ENCODE assay signal across 27 cellular contexts in the genomic region with DNA sequence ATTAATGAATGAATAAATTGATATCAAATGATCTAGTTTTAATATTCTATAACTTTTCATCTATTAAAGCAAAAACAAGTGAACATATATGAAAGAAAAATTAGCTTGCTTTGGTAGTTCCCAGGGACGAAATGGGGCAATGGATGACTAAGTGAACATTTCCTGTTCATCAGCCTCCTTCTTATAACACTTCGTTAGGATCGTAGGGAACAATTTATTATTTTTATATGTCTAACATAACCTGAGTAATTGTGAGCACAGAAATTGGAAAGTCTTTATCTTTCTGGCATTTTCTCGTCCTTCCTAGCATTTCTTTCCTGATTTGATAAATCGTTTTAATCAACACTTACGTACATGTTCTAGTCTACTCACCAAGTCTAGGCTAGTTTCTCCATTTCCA. TPM values are rescaled to one million over a fixed set of nuclear protein-coding genes. Genes with fewer than 3 reads are reported as not detected.
"Had no signal": no experiment of that assay in that cellular context is flagged by ENCODE, and none has a peak within 500 bp of the region (broad histone marks: within the 10 kb centered on the region; RNA-seq: fewer than 3 reads in every experiment).

No MANE protein-coding gene starts in this region.

- H3K27me3 Mint-ChIP-seq: stimulated activated memory B cell treated with anti-CD40 and anti-IgM and Interleukin-4, amounts not matched to agents 10 μg/mL and 1 μg/mL and 100 μg/mL, for 72 hours; type B pancreatic cell had no signal

- H3K4me1 Mint-ChIP-seq: natural killer cell; stimulated activated memory B cell treated with anti-CD40 and anti-IgM and Interleukin-4, amounts not matched to agents 10 μg/mL and 1 μg/mL and 100 μg/mL, for 72 hours had no signal

- H3K4me1 ChIP-seq: lower lobe of right lung, psoas muscle, spleen, testis had no signal

- H3K27ac ChIP-seq: dorsolateral prefrontal cortex, esophagus muscularis mucosa, gastrocnemius medialis, heart left ventricle, lower lobe of right lung, ovary, psoas muscle, spleen, testis had no signal

- H3K36me3 Mint-ChIP-seq: memory B cell; natural killer cell; stimulated activated memory B cell treated with anti-CD40 and anti-IgM and Interleukin-4, amounts not matched to agents 10 μg/mL and 1 μg/mL and 100 μg/mL, for 72 hours; type B pancreatic cell had no signal

- H3K9me3 Mint-ChIP-seq: memory B cell; natural killer cell; stimulated activated memory B cell treated with anti-CD40 and anti-IgM and Interleukin-4, amounts not matched to agents 10 μg/mL and 1 μg/mL and 100 μg/mL, for 72 hours; type B pancreatic cell had no signal

- H3K27me3 ChIP-seq: esophagus muscularis mucosa, gastrocnemius medialis, ovary, spleen, testis, tibial artery had no signal

- H3K4me3 ChIP-seq: dorsolateral prefrontal cortex, esophagus muscularis mucosa, gastrocnemius medialis, heart left ventricle, lower lobe of right lung, ovary, psoas muscle, skin epidermis, spleen, testis, tibial artery had no signal

- H3K27ac Mint-ChIP-seq: memory B cell; natural killer cell; stimulated activated memory B cell treated with anti-CD40 and anti-IgM and Interleukin-4, amounts not matched to agents 10 μg/mL and 1 μg/mL and 100 μg/mL, for 72 hours; type B pancreatic cell had no signal

- H3K36me3 ChIP-seq: esophagus muscularis mucosa, gastrocnemius medialis, heart left ventricle, lower lobe of right lung, ovary, spleen, tibial artery had no signal

- H3K9me3 ChIP-seq: esophagus muscularis mucosa, gastrocnemius medialis, heart left ventricle, lower lobe of right lung, ovary, psoas muscle, spleen, testis, tibial artery had no signal

- DNase-seq: dorsolateral prefrontal cortex; effector CD4-positive, alpha-beta T cell; foreskin fibroblast; gastrocnemius medialis; heart left ventricle; hippocampal formation; islet precursor cell; left ventricle myocardium superior; lower lobe of right lung; natural killer cell; occipital lobe; ovary; posterior cingulate gyrus; psoas muscle; right cardiac atrium; spleen; stimulated activated CD4-positive, alpha-beta T cell treated with anti-CD3 and anti-CD28 coated beads, Interleukin-4, amount 100 ng/mL, for 4 hours; stimulated activated naive CD8-positive, alpha-beta T cell treated with anti-CD3 and anti-CD28 coated beads, Interleukin-15, Interleukin-2, amounts not matched to agents 100 U/mL and 50 U/mL, for 24 hours; substantia nigra; testis; tibial artery had no signal

- ATAC-seq: gastrocnemius medialis; left ventricle myocardium superior; lower lobe of right lung; natural killer cell; psoas muscle; right cardiac atrium; stimulated activated memory B cell treated with anti-CD40 and anti-IgM and Interleukin-4, amounts not matched to agents 10 μg/mL and 1 μg/mL and 100 μg/mL, for 72 hours; stimulated activated naive CD8-positive, alpha-beta T cell treated with anti-CD3 and anti-CD28 coated beads, Interleukin-15, Interleukin-2, amounts not matched to agents 100 U/mL and 50 U/mL, for 24 hours had no signal

- FAIRE-seq: colon had no signal

- H3K4me3 Mint-ChIP-seq: memory B cell; natural killer cell; stimulated activated memory B cell treated with anti-CD40 and anti-IgM and Interleukin-4, amounts not matched to agents 10 μg/mL and 1 μg/mL and 100 μg/mL, for 72 hours; type B pancreatic cell had no signal

RNA-seq across cellular contexts. Expression of a gene that starts 59.1 kb away (rescaled TPM):
- total RNA-seq: natural killer cell had no signal
